9 cellular contexts compared by ENCODE assay signal in the genomic region with DNA sequence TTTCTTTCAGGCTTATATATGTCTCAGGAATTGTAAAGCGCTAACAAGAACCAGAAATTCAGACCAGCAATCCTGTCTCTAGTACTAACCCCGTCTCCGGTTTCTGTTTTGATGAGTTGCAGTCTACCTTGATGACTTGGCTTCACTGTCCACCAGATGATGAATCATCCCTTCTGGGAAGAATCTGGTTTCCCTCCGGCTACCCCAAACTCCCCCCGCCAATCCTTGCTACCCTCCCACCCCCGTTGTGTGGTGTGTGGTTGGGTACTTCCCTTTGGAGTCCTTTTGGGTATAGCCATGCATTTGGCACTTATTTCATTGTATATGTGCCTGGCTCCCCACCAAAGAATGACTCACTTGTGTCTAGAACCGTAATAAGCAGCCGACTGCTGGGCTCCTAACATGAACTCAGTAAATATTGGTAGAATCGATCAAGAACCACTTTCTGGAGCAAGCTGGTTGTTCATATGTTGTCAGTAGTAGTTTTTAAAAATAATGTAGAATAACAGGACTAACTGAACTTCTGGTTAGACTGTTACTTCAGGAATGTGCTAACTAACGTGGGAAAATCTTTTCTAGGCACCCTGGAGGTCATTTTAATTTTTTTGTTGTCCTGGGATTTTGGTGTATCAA. TPM values are rescaled to one million over a fixed set of nuclear protein-coding genes. Genes with fewer than 3 reads are reported as not detected.
DNase-seq lines count a peak whose midpoint lies in the region; ATAC-seq and TF ChIP-seq lines count a peak whose summit lies in the region.
"Had no signal": no experiment of that assay in that cellular context is flagged by ENCODE, and none has a peak within 500 bp of the region (broad histone marks: within the 10 kb centered on the region; RNA-seq: fewer than 3 reads in every experiment).

No MANE protein-coding gene starts in this region.

- H3K4me3 ChIP-seq in vagina, result no peak overlapping the region

- CTCF ChIA-PET in activated naive CD4-positive, alpha-beta T cell treated with anti-CD3 and anti-CD28 coated beads for 36 hours (lab: Charles Lee), result no interaction called here

- no peaks in the 10 kb centered on the region for H3K9me3 ChIP-seq in T-helper 17 cell (ENCODE audit: control insufficient read depth, low read length, poor library complexity, severe bottlenecking)
- H3K9me3 ChIP-seq in vagina, result no peaks in the 10 kb centered on the region

- DNase-seq in stimulated activated CD4-positive, alpha-beta T cell treated with anti-CD3 and anti-CD28 coated beads, Interleukin-4, amount 100 ng/mL, for 24 hours, result peak; percentile 31
- DNase-seq in stimulated activated CD4-positive, alpha-beta T cell treated with anti-CD3 and anti-CD28 coated beads, Interleukin-4, amount 100 ng/mL, for 1 hour, result no peak
- DNase-seq in T-helper 17 cell, result no peak
- peak; percentile 97 for DNase-seq in islet precursor cell
- no peak for DNase-seq in vagina (ENCODE audit: extremely low spot score in 2 of 2)
- no peak for DNase-seq in activated naive CD4-positive, alpha-beta T cell treated with anti-CD3 and anti-CD28 coated beads for 36 hours
- DNase-seq: activated T-cell treated with anti-CD3 and anti-CD28 coated beads, Interleukin-2, amount 50 U/mL, for 4 hours had no signal

- no peaks in the 10 kb centered on the region for H3K4me1 Mint-ChIP-seq in T-helper 17 cell
- H3K4me1 Mint-ChIP-seq in activated naive CD4-positive, alpha-beta T cell treated with anti-CD3 and anti-CD28 coated beads for 36 hours (ENCODE audit: low read depth), result no peaks in the 10 kb centered on the region

- no peak for TF ChIP-seq CTCF in vagina (IDR thresholded peaks at IDR 0.05)

- no peaks in the 10 kb centered on the region for H3K36me3 Mint-ChIP-seq in T-helper 17 cell (ENCODE audit: low read depth)
- no peaks in the 10 kb centered on the region for H3K36me3 Mint-ChIP-seq in activated naive CD4-positive, alpha-beta T cell treated with anti-CD3 and anti-CD28 coated beads for 36 hours (ENCODE audit: low read depth)

- H3K27me3 ChIP-seq in vagina, result no peaks in the 10 kb centered on the region

- H3K9me3 Mint-ChIP-seq in activated naive CD4-positive, alpha-beta T cell treated with anti-CD3 and anti-CD28 coated beads for 36 hours, result no peaks in the 10 kb centered on the region
- H3K9me3 Mint-ChIP-seq: activated T-cell treated with anti-CD3 and anti-CD28 coated beads, Interleukin-2, amount 50 U/mL, for 4 hours had no signal

- H3K27ac Mint-ChIP-seq in T-helper 17 cell, result peak overlapping the region; percentile 14
- H3K27ac Mint-ChIP-seq in activated naive CD4-positive, alpha-beta T cell treated with anti-CD3 and anti-CD28 coated beads for 36 hours, result no peak overlapping the region

- H3K4me3 Mint-ChIP-seq in T-helper 17 cell, result no peak overlapping the region
- H3K4me3 Mint-ChIP-seq in activated naive CD4-positive, alpha-beta T cell treated with anti-CD3 and anti-CD28 coated beads for 36 hours, result no peak overlapping the region
- H3K4me3 Mint-ChIP-seq: activated T-cell treated with anti-CD3 and anti-CD28 coated beads, Interleukin-2, amount 50 U/mL, for 4 hours had no signal

- ATAC-seq in T-helper 17 cell, result peak; percentile 41
- ATAC-seq in GM19397 (IDR thresholded peaks at IDR 0.05; ENCODE audit: unreplicated experiment), result no peak
- ATAC-seq in HG03432 (IDR thresholded peaks at IDR 0.05; ENCODE audit: unreplicated experiment), result no peak

- H3K27ac ChIP-seq in vagina, result peak overlapping the region; percentile 59

- H3K4me1 ChIP-seq in vagina, result peaks cover 25% of the 10 kb centered on the region

- peaks cover 6% of the 10 kb centered on the region for H3K27me3 Mint-ChIP-seq in T-helper 17 cell
- peaks cover 17% of the 10 kb centered on the region for H3K27me3 Mint-ChIP-seq in activated naive CD4-positive, alpha-beta T cell treated with anti-CD3 and anti-CD28 coated beads for 36 hours (ENCODE audit: low read depth)

- intact Hi-C loops in vagina (cut with DNase I), result no loop called here
- intact Hi-C loops in activated naive CD4-positive, alpha-beta T cell treated with anti-CD3 and anti-CD28 coated beads for 36 hours (cut with micrococcal nuclease), result no loop called here

- no peak for TF ChIP-seq POLR2A in vagina (IDR thresholded peaks at IDR 0.05)

- H3K36me3 ChIP-seq in vagina, result no peaks in the 10 kb centered on the region

RNA-seq across cellular contexts. Expression of gene TGFBI, which starts 8.3 kb away (rescaled TPM):
- total RNA-seq in T-helper 17 cell (1 to 10 TPM; 6.6 to 8.6 TPM), vagina (43.2 TPM)
- not detected for total RNA-seq in activated naive CD4-positive, alpha-beta T cell treated with anti-CD3 and anti-CD28 coated beads for 36 hours

Comparison
In these comparisons a context has a peak if more than half of its experiments do, and no peak if none do; other contexts are left out.
1. DNase-seq: peak in stimulated activated CD4-positive, alpha-beta T cell treated with anti-CD3 and anti-CD28 coated beads, Interleukin-4, amount 100 ng/mL, for 24 hours (single experiment) and islet precursor cell (single experiment); none in stimulated activated CD4-positive, alpha-beta T cell treated with anti-CD3 and anti-CD28 coated beads, Interleukin-4, amount 100 ng/mL, for 1 hour (single experiment), T-helper 17 cell (0 of 3), vagina (0 of 2) and activated naive CD4-positive, alpha-beta T cell treated with anti-CD3 and anti-CD28 coated beads for 36 hours (single experiment).
2. RNA of gene TGFBI, which starts 8.3 kb away (total RNA-seq): 43.2 TPM in vagina (single experiment) and 6.6 to 8.6 TPM in T-helper 17 cell; not detected in activated naive CD4-positive, alpha-beta T cell treated with anti-CD3 and anti-CD28 coated beads for 36 hours; every median in the first group is over 4 times any median in the second.